ENCODE assay signal across 8 cellular contexts in genomic region chr19:5585461-5586299, GRCh38. TPM values are rescaled to one million over a fixed set of nuclear protein-coding genes. Genes with fewer than 3 reads are reported as not detected.
DNase-seq lines count a peak whose midpoint lies in the region; ATAC-seq lines count a peak whose summit lies in the region.

No MANE protein-coding gene starts in this region.

- ATAC-seq in Right ventricle myocardium inferior: peak; percentile 50
- ATAC-seq in GM18868 (IDR thresholded peaks at IDR 0.05; ENCODE audit: unreplicated experiment): no peak

- DNase-seq in Right ventricle myocardium inferior (ENCODE audit: missing footprints) (no peak), cardiac septum (ENCODE audit: low spot score) (no peak), iris pigment epithelial cell (ENCODE audit: low read depth) (peak; percentile 31), HuH-7 (ENCODE audit: low spot score) (no peak), HK-2 (ENCODE audit: unreplicated experiment) (no peak)
- DNase-seq in activated naive CD8-positive, alpha-beta T cell treated with anti-CD3 and anti-CD28 coated beads, Interleukin-2, amount 50 U/mL, for 16 hours (ENCODE audit: low read depth, low spot score): peak; percentile 21
- DNase-seq in stimulated activated CD8-positive, alpha-beta memory T cell treated with anti-CD3 and anti-CD28 coated beads, Interleukin-15, amount 100 ng/mL, for 4 hours (ENCODE audit: low read depth in 2 of 2): peak; percentile 8

- intact Hi-C loops in Right ventricle myocardium inferior (cut with DNase I) (no loop called here), cardiac septum (cut with DNase I) (no loop called here)

RNA-seq across cellular contexts. Expression of gene TINCR, which starts 17.9 kb away (rescaled TPM):
- total RNA-seq in Right ventricle myocardium inferior (not detected), cardiac septum (0.16 TPM)

RNA-seq across cellular contexts. Expression of gene SAFB2, which starts 36.9 kb away (rescaled TPM):
- total RNA-seq in Right ventricle myocardium inferior: 43.7 TPM
- total RNA-seq in cardiac septum: 48.6 TPM

RNA-seq across cellular contexts. Expression of gene SAFB, which starts 37.2 kb away (rescaled TPM):
- total RNA-seq in Right ventricle myocardium inferior (59.8 TPM), cardiac septum (67.4 TPM)

Comparison
In these comparisons a context has a peak if more than half of its experiments do, and no peak if none do; other contexts are left out.
1. DNase-seq: peak in activated naive CD8-positive, alpha-beta T cell treated with anti-CD3 and anti-CD28 coated beads, Interleukin-2, amount 50 U/mL, for 16 hours (single experiment), iris pigment epithelial cell (single experiment) and stimulated activated CD8-positive, alpha-beta memory T cell treated with anti-CD3 and anti-CD28 coated beads, Interleukin-15, amount 100 ng/mL, for 4 hours (2 of 2); none in Right ventricle myocardium inferior (single experiment), cardiac septum (single experiment), HuH-7 (single experiment) and HK-2 (single experiment).